In the genomic region with DNA sequence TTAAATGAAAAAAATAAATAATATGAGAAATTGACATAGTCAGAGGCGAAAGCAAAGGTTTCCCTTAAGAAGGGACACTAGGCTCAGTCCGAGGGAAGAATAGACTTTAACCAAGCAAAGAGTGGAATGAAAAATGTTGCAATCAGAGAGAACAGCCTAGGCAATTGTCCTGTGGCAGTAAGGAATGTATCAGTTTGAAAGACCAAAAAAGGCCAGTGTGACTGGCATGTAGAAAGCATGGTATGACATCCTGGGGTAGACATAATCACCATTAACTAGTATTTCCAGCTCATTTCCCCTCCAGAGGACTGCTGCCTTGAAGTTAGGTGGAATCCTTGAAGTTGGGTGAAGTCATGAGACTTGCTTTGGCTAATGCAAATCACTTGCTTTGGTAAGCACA, we compare ENCODE assay signal across 21 cellular contexts. TPM values are rescaled to one million over a fixed set of nuclear protein-coding genes. Genes with fewer than 3 reads are reported as not detected.
DNase-seq lines count a peak whose midpoint lies in the region; ATAC-seq, FAIRE-seq and TF ChIP-seq lines count a peak whose summit lies in the region.
"Had no signal": no experiment of that assay in that cellular context is flagged by ENCODE, and none has a peak within 500 bp of the region (broad histone marks: within the 10 kb centered on the region; RNA-seq: fewer than 3 reads in every experiment).

No MANE protein-coding gene starts in this region.

- H3K4me1 ChIP-seq in adipocyte (ENCODE audit: control insufficient read depth, insufficient read depth, low read length) (peaks cover 3% of the 10 kb centered on the region), HepG2 (ENCODE audit: insufficient read depth, low read length) (peaks cover 65% of the 10 kb centered on the region)

- no peaks in the 10 kb centered on the region for H3K79me2 ChIP-seq in HepG2 (ENCODE audit: insufficient read depth, low read length)

- no peak overlapping the region for H2AFZ ChIP-seq in HepG2 (ENCODE audit: low read length)

- 26% methylated on average over 2 of the region's 2 CpGs for WGBS in HepG2 (ENCODE audit: low lambda C conversion rate)

- H3K36me3 ChIP-seq in adipocyte (ENCODE audit: control insufficient read depth, insufficient read depth, low read length, severe bottlenecking) = no peaks in the 10 kb centered on the region
- H3K36me3 ChIP-seq in HepG2 (replicated peaks in 1 of 2; ENCODE audit: control insufficient read depth in 1 of 2, insufficient read depth in 2 of 2, low read length in 2 of 2) = no peaks in the 10 kb centered on the region

- no peak overlapping the region for H3K4me3 ChIP-seq in adipocyte (ENCODE audit: low read length)
- no peak overlapping the region; a peak in 1 of 6 replicates for H3K4me3 ChIP-seq in HepG2 (replicated peaks in 1 of 3; ENCODE audit: insufficient read depth in 1 of 3, low read depth in 2 of 3, low read length in 3 of 3)

- H4K20me1 ChIP-seq in HepG2 (ENCODE audit: insufficient read depth, low read length) = no peaks in the 10 kb centered on the region

- ATAC-seq in HepG2 (peak; percentile 81), GM19035 (IDR thresholded peaks at IDR 0.05; ENCODE audit: unreplicated experiment) (no peak), HG03175 (IDR thresholded peaks at IDR 0.05; ENCODE audit: unreplicated experiment) (no peak)

- TF ChIP-seq EP300 in HepG2 (IDR thresholded peaks at IDR 0.05; ENCODE audit: low read depth in 2 of 2, low read length in 2 of 2) (peak in 1 of 2 experiments; percentile 55; a peak in 1 of 4 replicates), HepG2 (CRISPR knock-in tag; IDR thresholded peaks at IDR 0.05; ENCODE audit: borderline replicate concordance) (no peak)

- BruUV-seq in HepG2 (replicated peaks; lab: Mats Ljungman, UMichigan) = no TSS peak

- no peak for TF ChIP-seq RAD21 in HepG2 (CRISPR knock-in tag; IDR thresholded peaks at IDR 0.05)

- H3K27ac ChIP-seq in HepG2 (ENCODE audit: extremely low read length, insufficient read depth, low read length) = peak overlapping the region; percentile 78

- H3K27me3 ChIP-seq in adipocyte (replicated peaks; ENCODE audit: control insufficient read depth, insufficient read depth, low read length) = no peaks in the 10 kb centered on the region
- H3K27me3 ChIP-seq in HepG2 (ENCODE audit: control insufficient read depth in 1 of 2, insufficient read depth in 2 of 2, low read length in 2 of 2) = no peaks in the 10 kb centered on the region

- peak overlapping the region; percentile 60 for H3K4me2 ChIP-seq in HepG2 (ENCODE audit: low read depth, low read length)
- H3K4me2 ChIP-seq: SK-N-SH had no signal

- POLR2A ChIA-PET in HepG2 (lab: Yijun Ruan, JAX) = interaction anchor here (3.4 kb wide), 1 partner anchor 12 kb away, joined by 45 read pairs; no protein-coding TSS in a partner anchor

- in situ Hi-C loops in HepG2 (cut with HindIII; ENCODE audit: extremely low pct_ligation_motif_present, low pct_unique_long_range_greater_than_20kb) = no loop called here

- FAIRE-seq in HepG2 (lab: Jason Lieb, UNC) (peak; percentile 34), GM19239 (lab: Jason Lieb, UNC) (no peak)
- FAIRE-seq: RCC 7860 had no signal

- H3K9ac ChIP-seq in adipocyte (ENCODE audit: low read length) (no peak overlapping the region), HepG2 (ENCODE audit: insufficient read depth, low read depth, low read length) (no peak overlapping the region)
- H3K9ac ChIP-seq: SK-N-SH had no signal

- peaks cover 7% of the 10 kb centered on the region for H3K9me3 ChIP-seq in adipocyte (ENCODE audit: control insufficient read depth, low read length)
- H3K9me3 ChIP-seq in HepG2 (ENCODE audit: low read length) = no peaks in the 10 kb centered on the region
- H3K9me3 ChIP-seq: SK-N-SH had no signal

- no peak for TF ChIP-seq CTCF in HepG2 (CRISPR knock-in tag; IDR thresholded peaks at IDR 0.05)

- CTCF ChIA-PET in HepG2 (lab: Yijun Ruan, JAX; ENCODE audit: low intra/inter-chr PET ratio, low total read pairs) = no interaction called here

- intact Hi-C loops in HepG2 (cut with micrococcal nuclease; ENCODE audit: unreplicated experiment) = loop anchor here (1.0 kb wide), 1 partner anchor 14 kb away; no protein-coding TSS in a partner anchor

- DNase-seq in NCI-H2171 treated with DMSO at 0.1 percent for 48 hours (lab: John Stamatoyannopoulos, UW) (peak; percentile 28), NCI-H2171 (lab: John Stamatoyannopoulos, UW) (no peak), adipocyte (ENCODE audit: low read depth) (peak; percentile 25), HepG2 (ENCODE audit: low spot score) (peak; percentile 85), COR-L47 (lab: John Stamatoyannopoulos, UW) (no peak), GM19239 (ENCODE audit: insufficient read length, low spot score) (no peak)
- DNase-seq: 8988T; DMS153; GF-D8; HFFc6; MM.1S; NCI-H1105; NCI-H2081 treated with DMSO at 0.1 percent for 48 hours; NCI-H510A; NCI-H748 treated with DMSO at 0.1 percent for 48 hours; NK-92 treated with Interleukin-12 subunit alpha and Interleukin-12 subunit beta, amount 100 ng/mL, for 24 hours; Right ventricle myocardium superior; SK-N-SH had no signal

- no peak for TF ChIP-seq POLR2A in HepG2 (IDR thresholded peaks at IDR 0.05; ENCODE audit: insufficient read depth in 1 of 2, low read depth in 2 of 2, low read length in 2 of 2)

TF ChIP-seq in HepG2, 621 proteins besides CTCF, POLR2A, EP300 and RAD21 (continues in another document):
- TF ChIP-seq SAP130 (CRISPR knock-in tag; IDR thresholded peaks at IDR 0.05; ENCODE audit: low read depth) (peak; percentile 38), CHCHD3 (CRISPR knock-in tag; IDR thresholded peaks at IDR 0.05) (no peak), ZBTB8A (CRISPR knock-in tag; IDR thresholded peaks at IDR 0.05; ENCODE audit: borderline replicate concordance, low read depth) (no peak), ZNF644 (CRISPR knock-in tag; IDR thresholded peaks at IDR 0.05; ENCODE audit: low read depth) (peak; percentile 74; the same call in 1 of the 2 replicates), STAT5B (CRISPR knock-in tag; IDR thresholded peaks at IDR 0.05) (no peak), ZNF292 (CRISPR knock-in tag; IDR thresholded peaks at IDR 0.05; ENCODE audit: borderline replicate concordance, low read depth) (peak; percentile 65)
- TF ChIP-seq, protein P1, sequence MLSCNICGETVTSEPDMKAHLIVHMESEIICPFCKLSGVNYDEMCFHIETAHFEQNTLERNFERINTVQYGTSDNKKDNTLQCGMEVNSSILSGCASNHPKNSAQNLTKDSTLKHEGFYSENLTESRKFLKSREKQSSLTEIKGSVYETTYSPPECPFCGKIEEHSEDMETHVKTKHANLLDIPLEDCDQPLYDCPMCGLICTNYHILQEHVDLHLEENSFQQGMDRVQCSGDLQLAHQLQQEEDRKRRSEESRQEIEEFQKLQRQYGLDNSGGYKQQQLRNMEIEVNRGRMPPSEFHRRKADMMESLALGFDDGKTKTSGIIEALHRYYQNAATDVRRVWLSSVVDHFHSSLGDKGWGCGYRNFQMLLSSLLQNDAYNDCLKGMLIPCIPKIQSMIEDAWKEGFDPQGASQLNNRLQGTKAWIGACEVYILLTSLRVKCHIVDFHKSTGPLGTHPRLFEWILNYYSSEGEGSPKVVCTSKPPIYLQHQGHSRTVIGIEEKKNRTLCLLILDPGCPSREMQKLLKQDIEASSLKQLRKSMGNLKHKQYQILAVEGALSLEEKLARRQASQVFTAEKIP (CRISPR knock-in tag; IDR thresholded peaks at IDR 0.05; ENCODE audit: borderline replicate concordance) = no peak

RNA-seq across cellular contexts. Expression of gene PIK3CB, which starts 14.8 kb away (rescaled TPM):
- 6.6 and 18.6 TPM in 2 replicates for total RNA-seq in HepG2 (2016; rRNA removed; fragmentation: Illumina TruSeq; extraction: Trizol)
- 6.5 and 9.2 TPM in 2 replicates for total RNA-seq in HepG2 (2016; cell fraction: cytosol; rRNA removed; fragmentation: Illumina TruSeq; extraction: Trizol; ENCODE audit: low read depth)
- total RNA-seq in HepG2 (2016; cell fraction: insoluble cytoplasmic fraction; rRNA removed; fragmentation: Illumina TruSeq; extraction: Trizol) = 6.4 and 18.1 TPM in 2 replicates
- 13.7 and 13.9 TPM in 2 replicates for total RNA-seq in HepG2 (2016; cell fraction: membrane; rRNA removed; fragmentation: Illumina TruSeq; extraction: Trizol)
- 12.3 and 14.6 TPM in 2 replicates for total RNA-seq in HepG2 (2016; cell fraction: nucleus; rRNA removed; fragmentation: Illumina TruSeq; extraction: Trizol)
- 18.7 and 23.8 TPM in 2 replicates for polyA plus RNA-seq in HepG2 (2011; rRNA removed)
- 10.9 and 18.4 TPM in 2 replicates for polyA plus RNA-seq in HepG2 (2011; cell fraction: cytosol; rRNA removed)
- polyA plus RNA-seq in HepG2 (2011; cell fraction: nucleus; rRNA removed) = 13.0 and 17.3 TPM in 2 replicates
- 47.5 and 53.4 TPM in 2 replicates for polyA plus RNA-seq in HepG2 (2012)
- polyA plus RNA-seq in HepG2 (2016; cell fraction: cytosol; fragmentation: Illumina TruSeq; extraction: Trizol; ENCODE audit: low read depth) = 2.2 and 2.4 TPM in 2 replicates
- 23.5 TPM in 2 replicates for polyA plus RNA-seq in HepG2 (2016; cell fraction: insoluble cytoplasmic fraction; fragmentation: Illumina TruSeq; extraction: Trizol; ENCODE audit: low read depth)
- 7.7 and 9.3 TPM in 2 replicates for polyA plus RNA-seq in HepG2 (2016; cell fraction: membrane; fragmentation: Illumina TruSeq; extraction: Trizol; ENCODE audit: low read depth)
- polyA plus RNA-seq in HepG2 (2016; cell fraction: nucleus; fragmentation: Illumina TruSeq; extraction: Trizol; ENCODE audit: insufficient read depth, low read depth) = 13.6 and 13.7 TPM in 2 replicates
- 9.4 and 18.8 TPM in 2 replicates for polyA minus RNA-seq in HepG2 (2011; rRNA and poly(A)+ RNA removed; ENCODE audit: low replicate concordance)
- polyA minus RNA-seq in HepG2 (2011; cell fraction: cytosol; rRNA and poly(A)+ RNA removed) = 29.0 and 40.8 TPM in 2 replicates
- 74.0 and 78.9 TPM in 2 replicates for polyA minus RNA-seq in HepG2 (2011; cell fraction: nucleus; rRNA and poly(A)+ RNA removed)

Comparison
In these comparisons a context has a peak if more than half of its experiments do, and no peak if none do; other contexts are left out.
1. DNase-seq: peak in NCI-H2171 treated with DMSO at 0.1 percent for 48 hours (single experiment), adipocyte (single experiment) and HepG2 (single experiment); none in NCI-H2171 (single experiment), COR-L47 (single experiment) and GM19239 (single experiment).